Comparison of ENCODE assay signal across 8 cellular contexts in genomic region chr1:147598631-147599361, GRCh38.
A peak's percentile ranks its signal among the peaks of the same experiment; 100 is the strongest.
DNase-seq lines count a peak whose midpoint lies in the region; ATAC-seq and TF ChIP-seq lines count a peak whose summit lies in the region.

No MANE protein-coding gene starts in this region.

- TF ChIP-seq CTCF in astrocyte of the cerebellum (IDR thresholded peaks at IDR 0.05; ENCODE audit: low read depth, low read length, missing control alignments) = no peak

- ATAC-seq in HG02852 (IDR thresholded peaks at IDR 0.05; ENCODE audit: unreplicated experiment) (peak; percentile 18), HG03565 (IDR thresholded peaks at IDR 0.05; ENCODE audit: unreplicated experiment) (no peak)

- no peak overlapping the region for H3K27ac ChIP-seq in iPS DF 6.9 (ENCODE audit: low read length)

- no peaks in the 10 kb centered on the region for H3K36me3 ChIP-seq in iPS DF 6.9 (ENCODE audit: control insufficient read depth, insufficient read depth, low read length)

- no peaks in the 10 kb centered on the region; the same call in 1 of the 2 replicates for H3K27me3 ChIP-seq in iPS DF 6.9 (ENCODE audit: control insufficient read depth, insufficient read depth, low read length)

- H3K9me3 ChIP-seq in iPS DF 6.9 (ENCODE audit: control insufficient read depth, insufficient read depth, low read length) = no peaks in the 10 kb centered on the region

- WGBS in iPS DF 6.9 (ENCODE audit: insufficient coverage, insufficient read length) = no CpG with 5 or more reads among the region's 30 CpGs

- H3K4me1 ChIP-seq in iPS DF 6.9 (ENCODE audit: control insufficient read depth, insufficient read depth, low read length) = peaks cover 2% of the 10 kb centered on the region; the same call in 1 of the 2 replicates

- peak overlapping the region; percentile 63 for H3K4me3 ChIP-seq in GM08714 (ENCODE audit: low read length)
- peak overlapping the region; percentile 56 for H3K4me3 ChIP-seq in astrocyte of the cerebellum (ENCODE audit: low read depth, low read length)
- peak overlapping the region; percentile 49; the same call in 1 of the 2 replicates for H3K4me3 ChIP-seq in iPS DF 6.9 (ENCODE audit: low read length)
- peak overlapping the region; percentile 64 for H3K4me3 ChIP-seq in skeletal muscle cell (ENCODE audit: low read depth, low read length)

- in situ Hi-C loops in astrocyte of the cerebellum (cut with HindIII; ENCODE audit: low sequenced_read_pairs) = no loop called here

- DNase-seq in SHP77 (lab: John Stamatoyannopoulos, UW) (peak; percentile 66 to 78), astrocyte of the cerebellum (ENCODE audit: low read depth) (no peak), iPS DF 6.9 (ENCODE audit: low read depth, low spot score) (no peak), skeletal muscle cell (ENCODE audit: low read depth) (no peak), foreskin melanocyte (no peak)

Comparison
In these comparisons a context has a peak if more than half of its experiments do, and no peak if none do; other contexts are left out.
1. DNase-seq: peak in SHP77 (2 of 2); none in astrocyte of the cerebellum (single experiment), iPS DF 6.9 (single experiment), skeletal muscle cell (single experiment) and foreskin melanocyte (single experiment).
2. Peak in every context shown above with its lines, with median percentiles within 50 percentile points of each other: H3K4me3 ChIP-seq.